ENCODE assay signal across 20 cellular contexts in genomic region chr20:63543733-63544132, GRCh38. TPM values are rescaled to one million over a fixed set of nuclear protein-coding genes. Genes with fewer than 3 reads are reported as not detected.
A peak's percentile ranks its signal among the peaks of the same experiment; 100 is the strongest.
DNase-seq lines count a peak whose midpoint lies in the region; ATAC-seq and TF ChIP-seq lines count a peak whose summit lies in the region.
"Had no signal": no experiment of that assay in that cellular context is flagged by ENCODE, and none has a peak within 500 bp of the region (broad histone marks: within the 10 kb centered on the region; RNA-seq: fewer than 3 reads in every experiment).

No MANE protein-coding gene starts in this region.

- no peaks in the 10 kb centered on the region for H3K79me2 ChIP-seq in neural progenitor cell (ENCODE audit: low read depth)

- intact Hi-C loops in cardiac septum (cut with DNase I) = no loop called here

- no peaks in the 10 kb centered on the region for H3K9me3 ChIP-seq in neural progenitor cell (ENCODE audit: low read depth)
- H3K9me3 ChIP-seq: SK-N-SH had no signal

- no peak for ATAC-seq in activated naive CD4-positive, alpha-beta T cell treated with anti-CD3 and anti-CD28 coated beads, Interleukin-2, amount 50 U/mL, for 72 hours
- no peak for ATAC-seq in GM19351 (IDR thresholded peaks at IDR 0.05; ENCODE audit: unreplicated experiment)

- peak overlapping the region; percentile 6 for H3K27ac Mint-ChIP-seq in activated naive CD4-positive, alpha-beta T cell treated with anti-CD3 and anti-CD28 coated beads, Interleukin-2, amount 10 ng/mL, durations not matched to agents 7 days and 5 days
- no peak overlapping the region for H3K27ac Mint-ChIP-seq in activated naive CD4-positive, alpha-beta T cell treated with anti-CD3 and anti-CD28 coated beads, Interleukin-2, amount 50 U/mL, for 72 hours
- H3K27ac Mint-ChIP-seq in neural progenitor cell = no peak overlapping the region
- H3K27ac Mint-ChIP-seq: H9 had no signal

- H3K9me3 Mint-ChIP-seq in activated naive CD4-positive, alpha-beta T cell treated with anti-CD3 and anti-CD28 coated beads, Interleukin-2, amount 10 ng/mL, durations not matched to agents 7 days and 5 days = no peaks in the 10 kb centered on the region
- H3K9me3 Mint-ChIP-seq in activated naive CD4-positive, alpha-beta T cell treated with anti-CD3 and anti-CD28 coated beads, Interleukin-2, amount 50 U/mL, for 72 hours = no peaks in the 10 kb centered on the region
- no peaks in the 10 kb centered on the region for H3K9me3 Mint-ChIP-seq in neural progenitor cell
- H3K9me3 Mint-ChIP-seq: H9 had no signal

- peaks cover 65% of the 10 kb centered on the region for H3K27me3 Mint-ChIP-seq in activated naive CD4-positive, alpha-beta T cell treated with anti-CD3 and anti-CD28 coated beads, Interleukin-2, amount 10 ng/mL, durations not matched to agents 7 days and 5 days
- H3K27me3 Mint-ChIP-seq in neural progenitor cell (ENCODE audit: insufficient read depth, low read depth) = peaks cover 9% of the 10 kb centered on the region

- peaks cover under 1% of the 10 kb centered on the region for H3K4me1 Mint-ChIP-seq in activated naive CD4-positive, alpha-beta T cell treated with anti-CD3 and anti-CD28 coated beads, Interleukin-2, amount 10 ng/mL, durations not matched to agents 7 days and 5 days
- peaks cover 6% of the 10 kb centered on the region for H3K4me1 Mint-ChIP-seq in neural progenitor cell

- H4K20me1 ChIP-seq in neural progenitor cell (ENCODE audit: low read depth) = no peaks in the 10 kb centered on the region

- no peaks in the 10 kb centered on the region for H3K36me3 Mint-ChIP-seq in activated naive CD4-positive, alpha-beta T cell treated with anti-CD3 and anti-CD28 coated beads, Interleukin-2, amount 10 ng/mL, durations not matched to agents 7 days and 5 days
- no peaks in the 10 kb centered on the region for H3K36me3 Mint-ChIP-seq in activated naive CD4-positive, alpha-beta T cell treated with anti-CD3 and anti-CD28 coated beads, Interleukin-2, amount 50 U/mL, for 72 hours
- H3K36me3 Mint-ChIP-seq in neural progenitor cell = no peaks in the 10 kb centered on the region

- H3K4me3 Mint-ChIP-seq in activated naive CD4-positive, alpha-beta T cell treated with anti-CD3 and anti-CD28 coated beads, Interleukin-2, amount 10 ng/mL, durations not matched to agents 7 days and 5 days = no peak overlapping the region
- H3K4me3 Mint-ChIP-seq in neural progenitor cell = peak overlapping the region; percentile 3
- H3K4me3 Mint-ChIP-seq: H9 had no signal

- no peaks in the 10 kb centered on the region for H3K36me3 ChIP-seq in neural progenitor cell

- H3K9ac ChIP-seq in neural progenitor cell = no peak overlapping the region
- H3K9ac ChIP-seq: SK-N-SH had no signal

- TF ChIP-seq CTCF in VCaP (conservative IDR thresholded peaks at IDR 0.05) (no peak), neural progenitor cell (IDR thresholded peaks at IDR 0.05) (no peak)

- H3F3A ChIP-seq in neural progenitor cell (ENCODE audit: low read depth) = no peaks in the 10 kb centered on the region

- H3K4me1 ChIP-seq in neural progenitor cell = no peaks in the 10 kb centered on the region

- H3K4me2 ChIP-seq in neural progenitor cell = no peak overlapping the region
- H3K4me2 ChIP-seq: SK-N-SH had no signal

- H3K27me3 ChIP-seq in neural progenitor cell = no peaks in the 10 kb centered on the region

- DNase-seq in activated naive CD4-positive, alpha-beta T cell treated with anti-CD3 and anti-CD28 coated beads, Interleukin-2, amount 10 ng/mL, durations not matched to agents 7 days and 5 days = no peak
- DNase-seq in activated naive CD4-positive, alpha-beta T cell treated with anti-CD3 and anti-CD28 coated beads, Interleukin-2, amount 50 U/mL, for 72 hours (ENCODE audit: low spot score in 2 of 2) = no peak
- DNase-seq in neural progenitor cell (ENCODE audit: low spot score) (no peak), cardiac septum (ENCODE audit: low spot score) (no peak)
- DNase-seq: 8988T; DMS79 treated with DMSO at 0.1 percent for 48 hours; H9; NCI-H1105; NCI-H1694 treated with DMSO at 0.1 percent for 48 hours; NCI-H2107; NCI-H510A; NCI-H748 treated with DMSO at 0.1 percent for 48 hours; NK-92 treated with Interleukin-12 subunit alpha and Interleukin-12 subunit beta, amount 100 ng/mL, for 24 hours; SHP77 treated with DMSO at 0.1 percent for 48 hours; SK-N-SH had no signal

- H3K4me3 ChIP-seq in neural progenitor cell = no peak overlapping the region

- no peak overlapping the region for H2AFZ ChIP-seq in neural progenitor cell (replicated peaks)

- CTCF ChIA-PET in activated naive CD4-positive, alpha-beta T cell treated with anti-CD3 and anti-CD28 coated beads, Interleukin-2, amount 10 ng/mL, durations not matched to agents 7 days and 5 days (lab: Charles Lee) = no interaction called here

- H3K27ac ChIP-seq in VCaP (peak overlapping the region; percentile 95), neural progenitor cell (no peak overlapping the region)
- H3K27ac ChIP-seq: HL-60 had no signal

RNA-seq across cellular contexts. Expression of gene SRMS, which starts 3.8 kb away (rescaled TPM):
- not detected for total RNA-seq in activated naive CD4-positive, alpha-beta T cell treated with anti-CD3 and anti-CD28 coated beads, Interleukin-2, amount 50 U/mL, for 72 hours
- not detected in 2 replicates for total RNA-seq in neural progenitor cell (ENCODE audit: low replicate concordance)
- not detected for total RNA-seq in cardiac septum
- total RNA-seq: HT1080, RPMI7951 had no signal

RNA-seq across cellular contexts. Expression of gene PTK6, which starts 6.6 kb away (rescaled TPM):
- total RNA-seq in activated naive CD4-positive, alpha-beta T cell treated with anti-CD3 and anti-CD28 coated beads, Interleukin-2, amount 50 U/mL, for 72 hours = under 1 TPM; 0.54 to 0.57 TPM
- total RNA-seq in neural progenitor cell (ENCODE audit: low replicate concordance) = not detected in 2 replicates
- not detected for total RNA-seq in cardiac septum
- total RNA-seq: HT1080 had no signal

RNA-seq across cellular contexts. Expression of gene FNDC11, which starts 10.2 kb away (rescaled TPM):
- under 1 TPM in 1 of 2 donors, not detected in 1; 0.10 TPM for total RNA-seq in activated naive CD4-positive, alpha-beta T cell treated with anti-CD3 and anti-CD28 coated beads, Interleukin-2, amount 50 U/mL, for 72 hours
- total RNA-seq in neural progenitor cell (ENCODE audit: low replicate concordance) (0.39 and 9.0 TPM in 2 replicates), cardiac septum (not detected)
- total RNA-seq: HT1080 had no signal

RNA-seq across cellular contexts. Expression of gene PPDPF, which starts 23.2 kb away (rescaled TPM):
- 100 to 1,000 TPM in 1 of 2 donors, 10 to 100 TPM in 1; 60.7 to 117 TPM for total RNA-seq in activated naive CD4-positive, alpha-beta T cell treated with anti-CD3 and anti-CD28 coated beads, Interleukin-2, amount 50 U/mL, for 72 hours
- 4.1 and 82.2 TPM in 2 replicates for total RNA-seq in neural progenitor cell (ENCODE audit: low replicate concordance)
- 438 TPM for total RNA-seq in cardiac septum

RNA-seq across cellular contexts. Expression of gene HELZ2, which starts 30.3 kb away (rescaled TPM):
- total RNA-seq in activated naive CD4-positive, alpha-beta T cell treated with anti-CD3 and anti-CD28 coated beads, Interleukin-2, amount 50 U/mL, for 72 hours = 10 to 100 TPM in 1 of 2 donors, 1 to 10 TPM in 1; 3.1 to 28.8 TPM
- total RNA-seq in neural progenitor cell (ENCODE audit: low replicate concordance) = 2.9 and 17.7 TPM in 2 replicates
- 12.1 TPM for total RNA-seq in cardiac septum
